1 cellular context compared by ENCODE assay signal in the genomic region with DNA sequence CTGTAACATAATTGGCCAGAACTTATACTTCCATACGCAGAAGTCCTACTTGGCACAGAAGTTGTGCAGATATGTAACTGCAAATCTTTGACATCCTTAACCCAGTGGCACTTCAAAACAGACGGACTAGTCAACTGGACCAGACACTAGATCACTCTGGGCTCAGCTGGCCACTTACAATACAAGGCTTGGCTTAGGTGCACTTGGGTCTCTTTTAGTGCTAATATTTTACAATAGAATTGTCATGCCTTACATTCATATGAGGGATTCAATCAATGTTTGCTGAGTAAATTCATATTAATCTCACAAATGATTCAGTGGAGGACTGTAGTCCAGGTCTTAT.
TF ChIP-seq lines count a peak whose summit lies in the region.

No MANE protein-coding gene starts in this region.

TF ChIP-seq in GM12878, 131 proteins besides CTCF, POLR2A, EP300 and RAD21:
- TF ChIP-seq STAT1 (conservative IDR thresholded peaks at IDR 0.05) = no peak
- TF ChIP-seq BMI1 (IDR thresholded peaks at IDR 0.05; ENCODE audit: borderline replicate concordance) = no peak
- TF ChIP-seq, protein P1, sequence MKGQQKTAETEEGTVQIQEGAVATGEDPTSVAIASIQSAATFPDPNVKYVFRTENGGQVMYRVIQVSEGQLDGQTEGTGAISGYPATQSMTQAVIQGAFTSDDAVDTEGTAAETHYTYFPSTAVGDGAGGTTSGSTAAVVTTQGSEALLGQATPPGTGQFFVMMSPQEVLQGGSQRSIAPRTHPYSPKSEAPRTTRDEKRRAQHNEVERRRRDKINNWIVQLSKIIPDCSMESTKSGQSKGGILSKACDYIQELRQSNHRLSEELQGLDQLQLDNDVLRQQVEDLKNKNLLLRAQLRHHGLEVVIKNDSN (IDR thresholded peaks at IDR 0.05; ENCODE audit: borderline replicate concordance, extremely low read length, insufficient read depth, low read depth, low read length) = no peak
- no peak for TF ChIP-seq CHD2 (IDR thresholded peaks at IDR 0.05; ENCODE audit: borderline replicate concordance, low read depth, low read length)
- no peak for TF ChIP-seq SMAD1 (IDR thresholded peaks at IDR 0.05; ENCODE audit: low read depth, partially characterized antibody)
- TF ChIP-seq MYB (IDR thresholded peaks at IDR 0.05; ENCODE audit: borderline replicate concordance, low read depth, low read length) = no peak
- no peak for TF ChIP-seq ZBTB4 (CRISPR knock-in tag; IDR thresholded peaks at IDR 0.05)
- TF ChIP-seq BHLHE40 (IDR thresholded peaks at IDR 0.05; ENCODE audit: borderline replicate concordance in 1 of 2, low read depth in 2 of 2, low read length in 1 of 2) = no peak
- TF ChIP-seq ZNF207 (IDR thresholded peaks at IDR 0.05; ENCODE audit: borderline replicate concordance) = no peak
- TF ChIP-seq BRCA1 (IDR thresholded peaks at IDR 0.05; ENCODE audit: low read depth, low read length) = no peak
- TF ChIP-seq ESRRA (IDR thresholded peaks at IDR 0.05; ENCODE audit: low read length) = no peak
- no peak for TF ChIP-seq RAD51 (IDR thresholded peaks at IDR 0.05)
